In the genomic region with DNA sequence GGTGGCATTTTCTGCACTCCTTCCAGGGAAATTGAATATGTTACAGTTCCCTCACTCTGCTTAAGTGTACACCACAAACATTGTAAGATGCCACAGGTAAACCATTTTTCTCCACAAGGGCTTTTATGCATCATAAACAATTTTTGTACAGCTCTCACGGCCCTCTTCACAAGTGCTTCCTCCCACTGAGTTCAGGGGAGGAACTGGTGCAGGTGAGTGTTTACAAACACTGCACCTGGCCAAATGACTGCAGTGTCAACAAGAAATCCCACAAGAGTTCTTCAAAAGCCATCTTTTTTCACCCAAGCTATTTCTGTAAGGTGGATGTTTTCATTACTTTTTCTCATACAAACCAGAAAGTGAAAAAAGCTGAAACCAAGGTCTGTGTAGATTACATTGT, we compare ENCODE assay signal across 19 cellular contexts.
DNase-seq lines count a peak whose midpoint lies in the region; ATAC-seq and TF ChIP-seq lines count a peak whose summit lies in the region.
"Had no signal": no experiment of that assay in that cellular context is flagged by ENCODE, and none has a peak within 500 bp of the region (broad histone marks: within the 10 kb centered on the region; RNA-seq: fewer than 3 reads in every experiment).

No MANE protein-coding gene starts in this region.

- H3K27ac ChIP-seq in MM.1S (ENCODE audit: low read length) = no peak overlapping the region
- no peak overlapping the region for H3K27ac ChIP-seq in left lung
- no peak overlapping the region for H3K27ac ChIP-seq in heart left ventricle
- H3K27ac ChIP-seq: KMS-11, Peyer's patch, SJCRH30 had no signal

- intact Hi-C loops in left lung (cut with DNase I) = no loop called here
- intact Hi-C loops in heart left ventricle (cut with DNase I) = no loop called here

- H4K20me1 ChIP-seq in MM.1S (ENCODE audit: insufficient read depth, low read length) = no peaks in the 10 kb centered on the region

- no peaks in the 10 kb centered on the region for H3F3A ChIP-seq in MM.1S (ENCODE audit: insufficient read depth, low read length)

- H3K4me2 ChIP-seq in MM.1S (ENCODE audit: low read depth, low read length) = no peak overlapping the region
- H3K4me2 ChIP-seq: KMS-11 had no signal

- no peaks in the 10 kb centered on the region for H3K9me3 ChIP-seq in MM.1S (replicated peaks; ENCODE audit: insufficient read depth, low read length)
- peaks cover 0 to 2% of the 10 kb centered on the region in 2 donors for H3K9me3 ChIP-seq in left lung
- peaks cover 0 to 5% (median 0%) of the 10 kb centered on the region in 12 donors for H3K9me3 ChIP-seq in heart left ventricle

- peak; percentile 83 for ATAC-seq in left lung
- no peak for ATAC-seq in heart left ventricle
- ATAC-seq: T-cell had no signal

- no peak overlapping the region for H3K4me3 ChIP-seq in MM.1S (ENCODE audit: low read length)
- no peak overlapping the region for H3K4me3 ChIP-seq in left lung
- H3K4me3 ChIP-seq in heart left ventricle = no peak overlapping the region
- H3K4me3 ChIP-seq: Peyer's patch, SJCRH30 had no signal

- H3K9ac ChIP-seq in MM.1S (ENCODE audit: low read length) = no peak overlapping the region
- H3K9ac ChIP-seq: KMS-11 had no signal

- no peaks in the 10 kb centered on the region for H3K79me2 ChIP-seq in MM.1S (ENCODE audit: low read length)

- TF ChIP-seq CTCF in MM.1S (IDR thresholded peaks at IDR 0.05; ENCODE audit: low read length) (no peak), left lung (IDR thresholded peaks at IDR 0.05) (no peak), heart left ventricle (IDR thresholded peaks at IDR 0.05) (no peak)

- no peaks in the 10 kb centered on the region for H3K27me3 ChIP-seq in MM.1S (replicated peaks; ENCODE audit: insufficient read depth, low read length)
- no peaks in the 10 kb centered on the region for H3K27me3 ChIP-seq in left lung
- no peaks in the 10 kb centered on the region for H3K27me3 ChIP-seq in heart left ventricle
- H3K27me3 ChIP-seq: Peyer's patch, SJCRH30 had no signal

- 51 to 77% (median 58%) methylated on average over 1 of the region's 1 CpG for WGBS in heart left ventricle, 4 donors

- no peaks in the 10 kb centered on the region for H3K9me2 ChIP-seq in MM.1S (replicated peaks; ENCODE audit: insufficient read depth, low read length)

- no peaks in the 10 kb centered on the region for H3K4me1 ChIP-seq in MM.1S (ENCODE audit: low read length)
- no peaks in the 10 kb centered on the region for H3K4me1 ChIP-seq in left lung
- H3K4me1 ChIP-seq in heart left ventricle = no peaks in the 10 kb centered on the region
- H3K4me1 ChIP-seq: Peyer's patch, SJCRH30 had no signal

- H2AFZ ChIP-seq in MM.1S (ENCODE audit: low read length) = no peak overlapping the region

- DNase-seq in MM.1S (peak; percentile 55), NCI-H2029 (lab: John Stamatoyannopoulos, UW) (peak; percentile 65), NCI-H748 (lab: John Stamatoyannopoulos, UW; ENCODE audit: unreplicated experiment) (peak; percentile 35), left lung (no peak), heart left ventricle (no peak), KG1 (lab: John Stamatoyannopoulos, UW) (no peak)
- no peak for DNase-seq in activated CD4-positive, alpha-beta T cell treated with anti-CD3 and anti-CD28 coated beads, Interleukin-2, amount 50 U/mL, for 4 hours
- DNase-seq: CD4-positive, CD25-positive, alpha-beta regulatory T cell; COR-L47; EL; GF-D8; NCI-H1694; NCI-H2107; NCI-H2227 treated with DMSO at 0.1 percent for 48 hours; NCI-H526; Peyer's patch; SJCRH30; T-cell had no signal

- H3K36me3 ChIP-seq in MM.1S (replicated peaks; ENCODE audit: insufficient read depth, low read length) (no peaks in the 10 kb centered on the region), left lung (no peaks in the 10 kb centered on the region), heart left ventricle (no peaks in the 10 kb centered on the region)
- H3K36me3 ChIP-seq: Peyer's patch, SJCRH30 had no signal

- no peak for TF ChIP-seq POLR2A in heart left ventricle (IDR thresholded peaks at IDR 0.05)

Comparison
In these comparisons a context has a peak if more than half of its experiments do, and no peak if none do; other contexts are left out.
1. DNase-seq: peak in MM.1S (single experiment), NCI-H2029 (single experiment) and NCI-H748 (single experiment); none in left lung (0 of 2), activated CD4-positive, alpha-beta T cell treated with anti-CD3 and anti-CD28 coated beads, Interleukin-2, amount 50 U/mL, for 4 hours (0 of 2), heart left ventricle (0 of 5) and KG1 (single experiment).